Comparison of ENCODE assay signal across 17 cellular contexts in the genomic region with DNA sequence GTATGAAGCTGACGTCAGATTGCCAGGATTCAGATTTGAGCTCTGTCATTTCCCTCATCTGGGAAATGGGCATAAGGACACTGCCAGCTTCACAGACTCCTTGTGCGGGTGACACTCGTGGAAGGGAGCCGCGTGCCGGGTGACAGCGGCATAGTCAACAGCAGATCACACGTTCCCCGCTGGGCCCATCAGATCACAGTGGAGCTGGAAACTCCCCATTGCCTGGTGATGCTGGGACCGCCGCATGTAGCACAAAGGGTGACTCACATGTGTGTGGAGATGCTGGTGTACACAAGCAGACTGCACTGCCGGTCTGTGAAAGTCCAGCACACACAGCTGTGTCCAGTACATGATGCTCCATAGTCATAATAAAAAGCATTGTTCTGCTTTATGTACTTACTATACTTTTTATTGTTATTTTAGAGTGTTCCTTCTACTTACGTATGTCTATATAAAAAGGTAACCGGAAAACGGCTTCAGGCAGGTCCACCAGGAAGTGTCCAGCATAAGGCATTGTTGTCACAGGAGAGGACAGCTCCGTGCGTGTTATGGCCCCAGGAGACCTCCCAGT. TPM values are rescaled to one million over a fixed set of nuclear protein-coding genes. Genes with fewer than 3 reads are reported as not detected.
DNase-seq lines count a peak whose midpoint lies in the region; ATAC-seq and TF ChIP-seq lines count a peak whose summit lies in the region.
"Had no signal": no experiment of that assay in that cellular context is flagged by ENCODE, and none has a peak within 500 bp of the region (broad histone marks: within the 10 kb centered on the region; RNA-seq: fewer than 3 reads in every experiment).

No MANE protein-coding gene starts in this region.

- H3K27me3 ChIP-seq in CD4-positive, alpha-beta T cell (ENCODE audit: control insufficient read depth, insufficient read depth, low read length), result peaks cover 2% of the 10 kb centered on the region
- H3K27me3 ChIP-seq in PC-3 (ENCODE audit: low read length) (peaks cover 75% of the 10 kb centered on the region), thyroid gland (no peaks in the 10 kb centered on the region), MG63 (peaks cover 17% of the 10 kb centered on the region)

- no peak for TF ChIP-seq CTCF in C4-2B (conservative IDR thresholded peaks at IDR 0.05)
- no peak for TF ChIP-seq CTCF in CD4-positive, alpha-beta T cell (IDR thresholded peaks at IDR 0.05)
- no peak for TF ChIP-seq CTCF in PC-3 (conservative IDR thresholded peaks at IDR 0.05; ENCODE audit: low read depth, low read length)
- no peak for TF ChIP-seq CTCF in natural killer cell (IDR thresholded peaks at IDR 0.05)
- TF ChIP-seq CTCF in thyroid gland (IDR thresholded peaks at IDR 0.05), result no peak

- H3K27ac ChIP-seq in C4-2B (0 out of 2 replicates have a peak overlapping the region, but pooled peaks have one; percentile 3), PC-3 (ENCODE audit: low read length) (no peak overlapping the region), thyroid gland (no peak overlapping the region)
- no peak overlapping the region for H3K27ac ChIP-seq in CD4-positive, alpha-beta T cell (ENCODE audit: low read depth, low read length)

- 81 to 91% methylated on average over 15 to 17 of the region's 17 CpGs for WGBS in thyroid gland, 2 donors

- H3K9ac ChIP-seq in PC-3 (ENCODE audit: low read length), result no peak overlapping the region

- no peaks in the 10 kb centered on the region for H3F3A ChIP-seq in PC-3 (ENCODE audit: low read length, unreplicated experiment)

- H3K9me2 ChIP-seq in PC-3 (replicated peaks; ENCODE audit: low read length), result no peaks in the 10 kb centered on the region

- no peaks in the 10 kb centered on the region for H3K9me3 ChIP-seq in CD4-positive, alpha-beta T cell (ENCODE audit: control insufficient read depth, low read length)
- H3K9me3 ChIP-seq in PC-3 (ENCODE audit: low read length) (no peaks in the 10 kb centered on the region), thyroid gland (no peaks in the 10 kb centered on the region), MG63 (no peaks in the 10 kb centered on the region)

- H3K36me3 ChIP-seq in PC-3 (ENCODE audit: low read depth, low read length) (no peaks in the 10 kb centered on the region), thyroid gland (no peaks in the 10 kb centered on the region), MG63 (no peaks in the 10 kb centered on the region)

- H2AFZ ChIP-seq in PC-3 (ENCODE audit: low read length), result no peak overlapping the region
- H2AFZ ChIP-seq: GM23338 had no signal

- DNase-seq in CD4-positive, alpha-beta T cell, result no peak
- DNase-seq in PC-3 (peak; percentile 23), natural killer cell (no peak), thyroid gland (no peak), MG63 (no peak)
- DNase-seq: CD4-positive, CD25-positive, alpha-beta regulatory T cell; KBM-7; NCI-H1694 treated with DMSO at 0.1 percent for 48 hours; NCI-H345; NCI-H526 treated with DMSO at 0.1 percent for 48 hours; NK-92 treated with Interleukin-12 subunit alpha and Interleukin-12 subunit beta, amount 100 ng/mL, for 24 hours; RPMI8226; SIG-M5 had no signal

- CTCF ChIA-PET in CD4-positive, alpha-beta T cell (lab: Charles Lee), result interaction anchor here (1.0 kb wide), 1 partner anchor 12 kb away, joined by 3 read pairs; no protein-coding TSS in a partner anchor
- CTCF ChIA-PET in PC-3 (lab: Charles Lee), result no interaction called here

- no peak overlapping the region for H3K4me3 Mint-ChIP-seq in CD4-positive, alpha-beta T cell
- H3K4me3 Mint-ChIP-seq in natural killer cell, result no peak overlapping the region
- H3K4me3 Mint-ChIP-seq: GM23338 had no signal

- H3K4me1 ChIP-seq in PC-3 (ENCODE audit: insufficient read depth, low read length) (no peaks in the 10 kb centered on the region), thyroid gland (no peaks in the 10 kb centered on the region)

- POLR2A ChIA-PET in CD4-positive, alpha-beta T cell (lab: Charles Lee), result interaction anchor here (1.2 kb wide), 1 partner anchor 57 kb away, joined by 4 read pairs; the partner anchor contains the start of gene ATP9B
- POLR2A ChIA-PET in PC-3 (lab: Charles Lee; ENCODE audit: unreplicated experiment), result no interaction called here

- H3K27me3 Mint-ChIP-seq in CD4-positive, alpha-beta T cell, result peaks cover 18% of the 10 kb centered on the region
- peaks cover 6 to 18% of the 10 kb centered on the region in 2 donors for H3K27me3 Mint-ChIP-seq in natural killer cell (ENCODE audit: low read depth in 2 of 2)

- H3K9me3 Mint-ChIP-seq in CD4-positive, alpha-beta T cell, result no peaks in the 10 kb centered on the region
- no peaks in the 10 kb centered on the region for H3K9me3 Mint-ChIP-seq in natural killer cell
- H3K9me3 Mint-ChIP-seq: CD4-positive, CD25-positive, alpha-beta regulatory T cell; GM23338 had no signal

- intact Hi-C loops in CD4-positive, alpha-beta T cell (cut with DNase I, micrococcal nuclease), result no loop called here
- intact Hi-C loops in PC-3 (cut with micrococcal nuclease) (no loop called here), natural killer cell (cut with micrococcal nuclease) (no loop called here), thyroid gland (cut with DNase I) (no loop called here)

- peak; percentile 52 for ATAC-seq in CD4-positive, alpha-beta T cell (ENCODE audit: poor library complexity)
- ATAC-seq in PC-3 (peak; percentile 86), natural killer cell (peak in 2 of 3 donors; percentile 48 to 60), HG03135 (IDR thresholded peaks at IDR 0.05; ENCODE audit: unreplicated experiment) (no peak)
- ATAC-seq: GM23338 had no signal

- H4K20me1 ChIP-seq in PC-3 (ENCODE audit: low read length), result no peaks in the 10 kb centered on the region

- no peak for TF ChIP-seq POLR2A in thyroid gland (IDR thresholded peaks at IDR 0.05)

- BruUV-seq in PC-3 (replicated peaks; lab: Mats Ljungman, UMichigan), result no TSS peak

- H3K4me1 Mint-ChIP-seq in CD4-positive, alpha-beta T cell (ENCODE audit: low read depth), result no peaks in the 10 kb centered on the region
- peaks cover 0 to 4% of the 10 kb centered on the region in 2 donors for H3K4me1 Mint-ChIP-seq in natural killer cell
- H3K4me1 Mint-ChIP-seq: CD4-positive, CD25-positive, alpha-beta regulatory T cell; GM23338 had no signal

- no peaks in the 10 kb centered on the region for H3K36me3 Mint-ChIP-seq in CD4-positive, alpha-beta T cell (ENCODE audit: low read depth)
- no peaks in the 10 kb centered on the region for H3K36me3 Mint-ChIP-seq in natural killer cell
- H3K36me3 Mint-ChIP-seq: CD4-positive, CD25-positive, alpha-beta regulatory T cell had no signal

- H3K4me2 ChIP-seq in PC-3 (ENCODE audit: low read length), result peak overlapping the region; percentile 58
- H3K4me2 ChIP-seq: GM23338 had no signal

- no peaks in the 10 kb centered on the region for H3K79me2 ChIP-seq in PC-3 (ENCODE audit: low read length)

- peak overlapping the region; percentile 64 for H3K27ac Mint-ChIP-seq in CD4-positive, alpha-beta T cell
- H3K27ac Mint-ChIP-seq in natural killer cell, result peak overlapping the region in 1 of 2 donors; percentile 35
- H3K27ac Mint-ChIP-seq: GM23338 had no signal

- peak overlapping the region; percentile 25; the same call in 1 of the 2 replicates for H3K4me3 ChIP-seq in PC-3 (ENCODE audit: low read length)
- no peak overlapping the region for H3K4me3 ChIP-seq in thyroid gland (replicated peaks in 1 of 3)
- H3K4me3 ChIP-seq in MG63, result no peak overlapping the region
- H3K4me3 ChIP-seq: GM23338 had no signal

RNA-seq across cellular contexts. Expression of gene SALL3, which starts 31.8 kb away (rescaled TPM):
- total RNA-seq in CD4-positive, alpha-beta T cell, result under 1 TPM; 0.22 to 0.33 TPM
- not detected in 2 replicates for total RNA-seq in PC-3 (2014; rRNA removed)
- not detected for total RNA-seq in natural killer cell
- total RNA-seq in thyroid gland, result under 1 TPM in 2 of 4 donors, not detected in 2; 0.11 to 0.13 TPM
- not detected in 2 replicates for total RNA-seq in MG63 (2014; rRNA removed; shearing (Covaris generic); ENCODE audit: low replicate concordance)
- total RNA-seq: CD4-positive, CD25-positive, alpha-beta regulatory T cell; OCI-LY7 had no signal

RNA-seq across cellular contexts. Expression of gene ATP9B, which starts 57.8 kb away (rescaled TPM):
- 10 to 100 TPM; 61.9 to 63.5 TPM for total RNA-seq in CD4-positive, alpha-beta T cell
- total RNA-seq in PC-3 (2014; rRNA removed) (15.6 and 16.0 TPM in 2 replicates), natural killer cell (10 to 100 TPM; 66.0 to 78.9 (median 68.0) TPM), thyroid gland (10 to 100 TPM; 30.6 to 58.1 (median 48.2) TPM)
- 6.1 and 11.7 TPM in 2 replicates for total RNA-seq in MG63 (2014; rRNA removed; shearing (Covaris generic); ENCODE audit: low replicate concordance)
